8 cellular contexts compared by ENCODE assay signal in the genomic region with DNA sequence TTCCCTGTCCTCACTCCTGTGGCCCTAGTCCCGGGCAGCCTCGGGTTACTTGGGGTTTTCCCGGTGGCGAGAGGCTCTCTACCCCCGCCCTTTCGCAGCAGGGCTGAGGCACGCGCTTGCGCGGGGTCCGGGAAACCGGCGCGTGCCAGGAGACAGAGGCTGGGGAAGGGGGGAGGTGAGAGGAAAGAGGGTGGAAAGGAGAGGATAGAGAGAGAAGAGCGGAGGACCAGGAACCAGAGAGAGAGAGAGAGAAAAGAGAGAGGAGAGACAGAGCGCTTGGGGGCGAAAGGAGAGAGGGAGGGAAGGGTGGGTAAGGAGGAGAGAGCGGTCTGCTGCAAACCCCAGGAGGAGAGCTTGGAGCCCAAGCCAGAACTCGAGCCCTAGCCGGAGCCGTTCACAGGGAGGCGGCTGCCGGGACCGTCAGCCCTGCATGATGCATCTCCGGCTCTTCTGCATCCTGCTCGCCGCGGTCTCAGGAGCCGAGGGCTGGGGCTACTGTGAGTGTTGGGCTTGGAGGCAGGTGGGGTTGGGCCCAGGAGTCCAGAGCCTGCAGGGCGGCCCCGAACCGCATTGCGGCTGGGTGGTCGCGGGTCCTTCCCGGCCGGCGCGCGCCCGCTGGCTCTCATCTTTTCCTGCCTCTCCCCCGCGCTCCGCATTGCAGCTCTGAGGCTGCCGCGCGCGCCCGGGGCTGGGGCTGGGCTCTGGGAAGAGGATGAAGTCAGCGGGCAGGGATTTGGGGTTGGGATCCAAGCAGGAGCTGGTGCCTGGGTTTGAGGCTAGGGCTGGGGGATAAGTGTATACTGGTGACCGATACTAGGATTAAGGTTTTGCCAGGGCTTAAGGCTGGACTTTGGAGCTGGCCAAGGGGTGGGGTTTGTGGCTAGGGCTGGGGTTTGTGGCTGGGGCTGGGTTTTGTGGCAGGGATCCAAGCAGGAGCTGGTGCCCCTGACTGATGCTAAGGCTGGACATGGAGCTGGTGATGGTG. TPM values are rescaled to one million over a fixed set of nuclear protein-coding genes. Genes with fewer than 3 reads are reported as not detected.
A peak's percentile ranks its signal among the peaks of the same experiment; 100 is the strongest.
DNase-seq lines count a peak whose midpoint lies in the region; ATAC-seq and TF ChIP-seq lines count a peak whose summit lies in the region.

TSS of gene CNTNAP1 (plus strand) at position 132 of the 985 bp plus-strand sequence. CDS start at position 431, 299 bp downstream.

- H3K36me3 Mint-ChIP-seq in activated CD4-positive, alpha-beta T cell treated with anti-CD3 and anti-CD28 coated beads, Interleukin-2, amount 10 ng/mL, durations not matched to agents 24 days and 14 days (ENCODE audit: low read depth), result no peaks in the 10 kb centered on the region
- H3K36me3 Mint-ChIP-seq in activated CD8-positive, alpha-beta T cell treated with anti-CD3 and anti-CD28 coated beads for 36 hours (ENCODE audit: low read depth), result no peaks in the 10 kb centered on the region
- H3K36me3 Mint-ChIP-seq in natural killer cell treated with Interleukin-12 subunit alpha and Interleukin-12 subunit beta and Interleukin-15 and Interleukin-18, amount 100 ng/mL, for 72 hours, result no peaks in the 10 kb centered on the region

- H3K9me3 ChIP-seq in fibroblast of lung (ENCODE audit: control insufficient read depth, insufficient read depth, low read depth, low read length), result no peaks in the 10 kb centered on the region

- intact Hi-C loops in activated CD4-positive, alpha-beta T cell treated with anti-CD3 and anti-CD28 coated beads, Interleukin-2, amount 10 ng/mL, durations not matched to agents 24 days and 14 days (cut with micrococcal nuclease), result no loop called here
- intact Hi-C loops in activated CD8-positive, alpha-beta T cell treated with anti-CD3 and anti-CD28 coated beads for 36 hours (cut with micrococcal nuclease), result no loop called here

- TF ChIP-seq CTCF in activated CD8-positive, alpha-beta T cell treated with anti-CD3 and anti-CD28 coated beads for 36 hours (IDR thresholded peaks at IDR 0.05), result no peak
- no peak for TF ChIP-seq CTCF in fibroblast of lung (conservative IDR thresholded peaks at IDR 0.05 in 1 of 2, IDR thresholded peaks at IDR 0.05 in 1 of 2; ENCODE audit: low read depth in 1 of 2, low read length in 2 of 2)

- H3K9me3 Mint-ChIP-seq in activated CD4-positive, alpha-beta T cell treated with anti-CD3 and anti-CD28 coated beads, Interleukin-2, amount 10 ng/mL, durations not matched to agents 24 days and 14 days, result no peaks in the 10 kb centered on the region
- no peaks in the 10 kb centered on the region for H3K9me3 Mint-ChIP-seq in activated CD8-positive, alpha-beta T cell treated with anti-CD3 and anti-CD28 coated beads for 36 hours
- H3K9me3 Mint-ChIP-seq in natural killer cell treated with Interleukin-12 subunit alpha and Interleukin-12 subunit beta and Interleukin-15 and Interleukin-18, amount 100 ng/mL, for 72 hours, result no peaks in the 10 kb centered on the region

- peaks cover 14% of the 10 kb centered on the region for H3K36me3 ChIP-seq in fibroblast of lung (ENCODE audit: control insufficient read depth, insufficient read depth, low read length)

- H3K4me1 ChIP-seq in fibroblast of lung (ENCODE audit: control insufficient read depth, extremely low read depth, insufficient read depth, low read length), result peaks cover 35% of the 10 kb centered on the region

- H3K4me3 ChIP-seq in fibroblast of lung (replicated peaks in 1 of 4; ENCODE audit: control extremely low read depth in 1 of 4, insufficient read depth in 1 of 4, low read depth in 3 of 4, low read length in 4 of 4), result peak within 1 kb of the TSS; percentile 62 to 88 (median 78)

- peaks cover 44% of the 10 kb centered on the region for H3K4me1 Mint-ChIP-seq in activated CD4-positive, alpha-beta T cell treated with anti-CD3 and anti-CD28 coated beads, Interleukin-2, amount 10 ng/mL, durations not matched to agents 24 days and 14 days
- peaks cover 42% of the 10 kb centered on the region for H3K4me1 Mint-ChIP-seq in activated CD8-positive, alpha-beta T cell treated with anti-CD3 and anti-CD28 coated beads for 36 hours (ENCODE audit: low read depth)
- H3K4me1 Mint-ChIP-seq in natural killer cell treated with Interleukin-12 subunit alpha and Interleukin-12 subunit beta and Interleukin-15 and Interleukin-18, amount 100 ng/mL, for 72 hours (ENCODE audit: low read depth in 2 of 2), result peaks cover 33 to 37% of the 10 kb centered on the region in 2 donors

- H3K4me2 ChIP-seq in fibroblast of lung (ENCODE audit: extremely low read depth, insufficient read depth, low read length), result peak within 1 kb of the TSS; percentile 88

- H3K27ac ChIP-seq in fibroblast of lung (ENCODE audit: insufficient read depth, low read length), result peak within 1 kb of the TSS; percentile 76

- no peaks in the 10 kb centered on the region for H3K27me3 ChIP-seq in fibroblast of lung (ENCODE audit: control insufficient read depth, insufficient read depth, low read length)

- peak within 1 kb of the TSS; percentile 73 for H2AFZ ChIP-seq in fibroblast of lung (ENCODE audit: low read length)

- POLR2A ChIA-PET in activated CD8-positive, alpha-beta T cell treated with anti-CD3 and anti-CD28 coated beads for 36 hours (lab: Charles Lee), result interaction anchor here (0.7 to 1.5 kb wide), 7 partner anchors 10 to 303 kb away, joined by 3 to 7 read pairs (median 5); partner anchors contain the start of genes BECN1 and PSMC3IP

- peak within 1 kb of the TSS; percentile 74 for H3K27ac Mint-ChIP-seq in activated CD4-positive, alpha-beta T cell treated with anti-CD3 and anti-CD28 coated beads, Interleukin-2, amount 10 ng/mL, durations not matched to agents 24 days and 14 days
- no peak within 1 kb of the TSS for H3K27ac Mint-ChIP-seq in activated CD8-positive, alpha-beta T cell treated with anti-CD3 and anti-CD28 coated beads for 36 hours
- H3K27ac Mint-ChIP-seq in natural killer cell treated with Interleukin-12 subunit alpha and Interleukin-12 subunit beta and Interleukin-15 and Interleukin-18, amount 100 ng/mL, for 72 hours, result peak within 1 kb of the TSS; percentile 35 to 60

- peak within 1 kb of the TSS; percentile 58 for H3K9ac ChIP-seq in fibroblast of lung (ENCODE audit: insufficient read depth, low read length)

- H3K79me2 ChIP-seq in fibroblast of lung (ENCODE audit: control insufficient read depth, insufficient read depth, low read length), result peaks cover 4% of the 10 kb centered on the region

- peaks cover 23% of the 10 kb centered on the region for H3K27me3 Mint-ChIP-seq in activated CD4-positive, alpha-beta T cell treated with anti-CD3 and anti-CD28 coated beads, Interleukin-2, amount 10 ng/mL, durations not matched to agents 24 days and 14 days
- peaks cover 39% of the 10 kb centered on the region for H3K27me3 Mint-ChIP-seq in activated CD8-positive, alpha-beta T cell treated with anti-CD3 and anti-CD28 coated beads for 36 hours
- H3K27me3 Mint-ChIP-seq in natural killer cell treated with Interleukin-12 subunit alpha and Interleukin-12 subunit beta and Interleukin-15 and Interleukin-18, amount 100 ng/mL, for 72 hours, result peaks cover 32 to 44% of the 10 kb centered on the region in 2 donors

- CTCF ChIA-PET in activated CD8-positive, alpha-beta T cell treated with anti-CD3 and anti-CD28 coated beads for 36 hours (lab: Charles Lee), result interaction anchor here (1.6 to 2.2 kb wide), 5 partner anchors 8 to 104 kb away, joined by 4 to 12 read pairs (median 5); partner anchors contain the start of gene PSMC3IP

- no peaks in the 10 kb centered on the region for H4K20me1 ChIP-seq in fibroblast of lung (ENCODE audit: control insufficient read depth, extremely low read depth, insufficient read depth, low read length)

- DNase-seq in activated CD4-positive, alpha-beta T cell treated with anti-CD3 and anti-CD28 coated beads, Interleukin-2, amount 10 ng/mL, durations not matched to agents 24 days and 14 days, result peak; percentile 79
- no peak for DNase-seq in activated CD4-positive, alpha-beta T cell treated with anti-CD3 and anti-CD28 coated beads for 4 hours
- DNase-seq in NCI-H146 (lab: John Stamatoyannopoulos, UW) (peak; percentile 58), fibroblast of lung (ENCODE audit: low read depth in 2 of 2) (peak; percentile 69 to 71)
- peak; percentile 57 for DNase-seq in activated CD8-positive, alpha-beta T cell treated with anti-CD3 and anti-CD28 coated beads for 36 hours
- no peak for DNase-seq in natural killer cell treated with Interleukin-12 subunit alpha and Interleukin-12 subunit beta and Interleukin-15 and Interleukin-18, amount 100 ng/mL, for 72 hours (ENCODE audit: low spot score)

- peak within 1 kb of the TSS; percentile 87 for H3K4me3 Mint-ChIP-seq in activated CD4-positive, alpha-beta T cell treated with anti-CD3 and anti-CD28 coated beads, Interleukin-2, amount 10 ng/mL, durations not matched to agents 24 days and 14 days
- H3K4me3 Mint-ChIP-seq in activated CD8-positive, alpha-beta T cell treated with anti-CD3 and anti-CD28 coated beads for 36 hours, result peak within 1 kb of the TSS; percentile 61
- peak within 1 kb of the TSS; percentile 65 for H3K4me3 Mint-ChIP-seq in natural killer cell treated with Interleukin-12 subunit alpha and Interleukin-12 subunit beta and Interleukin-15 and Interleukin-18, amount 100 ng/mL, for 72 hours

- no peak for ATAC-seq in activated CD8-positive, alpha-beta T cell treated with anti-CD3 and anti-CD28 coated beads for 36 hours
- ATAC-seq in natural killer cell treated with Interleukin-12 subunit alpha and Interleukin-12 subunit beta and Interleukin-15 and Interleukin-18, amount 100 ng/mL, for 72 hours, result no peak
- ATAC-seq in HG03025 (IDR thresholded peaks at IDR 0.05; ENCODE audit: low FRiP score, unreplicated experiment), result no peak
- ATAC-seq in HG02840 (IDR thresholded peaks at IDR 0.05; ENCODE audit: low FRiP score, unreplicated experiment), result no peak

RNA-seq across cellular contexts. Expression of gene CNTNAP1, which starts in this region (rescaled TPM):
- 3.0 and 3.2 TPM in 2 replicates for total RNA-seq in activated CD4-positive, alpha-beta T cell treated with anti-CD3 and anti-CD28 coated beads, Interleukin-2, amount 10 ng/mL, durations not matched to agents 24 days and 14 days
- total RNA-seq in activated CD8-positive, alpha-beta T cell treated with anti-CD3 and anti-CD28 coated beads for 36 hours, result under 1 TPM; 0.13 to 0.25 TPM
- total RNA-seq in fibroblast of lung, result 20.5 and 40.1 TPM in 2 replicates
- 39.4 and 39.5 TPM in 2 replicates for polyA plus RNA-seq in fibroblast of lung
- polyA plus RNA-seq in fibroblast of lung (2012), result 44.9 and 52.7 TPM in 2 replicates
- polyA minus RNA-seq in fibroblast of lung (ENCODE audit: low replicate concordance), result 110 and 145 TPM in 2 replicates
- under 1 TPM; 0.17 to 0.39 TPM for total RNA-seq in natural killer cell treated with Interleukin-12 subunit alpha and Interleukin-12 subunit beta and Interleukin-15 and Interleukin-18, amount 100 ng/mL, for 72 hours

Comparison
In these comparisons a context has a peak if more than half of its experiments do, and no peak if none do; other contexts are left out.
1. DNase-seq: peak in activated CD4-positive, alpha-beta T cell treated with anti-CD3 and anti-CD28 coated beads, Interleukin-2, amount 10 ng/mL, durations not matched to agents 24 days and 14 days (single experiment), NCI-H146 (single experiment) and fibroblast of lung (2 of 2); none in activated CD4-positive, alpha-beta T cell treated with anti-CD3 and anti-CD28 coated beads for 4 hours (0 of 2) and natural killer cell treated with Interleukin-12 subunit alpha and Interleukin-12 subunit beta and Interleukin-15 and Interleukin-18, amount 100 ng/mL, for 72 hours (single experiment).
2. Peak in DNase-seq in activated CD8-positive, alpha-beta T cell treated with anti-CD3 and anti-CD28 coated beads for 36 hours; RNA of the gene not detected or under 1 TPM.
3. Peak in every context shown above with its lines, with median percentiles within 50 percentile points of each other: H3K4me3 Mint-ChIP-seq.